21 cellular contexts compared by ENCODE assay signal in the genomic region with DNA sequence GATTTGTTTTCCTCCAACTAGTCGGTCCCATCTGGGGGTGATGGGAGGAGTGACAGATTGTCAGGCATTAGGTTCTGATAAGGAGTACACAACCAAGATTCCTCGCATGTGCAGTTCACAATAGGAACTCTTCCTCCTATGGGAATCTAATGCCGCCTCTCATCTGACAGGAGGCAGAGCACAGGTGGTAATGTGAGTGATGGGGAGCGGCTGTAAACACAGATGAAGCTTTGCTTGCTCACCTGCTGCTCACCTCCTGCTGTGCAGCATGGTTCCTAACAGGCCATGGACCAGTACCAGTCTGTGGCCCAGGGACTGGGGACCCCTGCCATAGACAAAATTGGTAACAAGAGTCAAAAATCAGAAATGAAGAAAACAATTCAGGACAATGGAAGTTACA.
"Had no signal": no experiment of that assay in that cellular context is flagged by ENCODE, and none has a peak within 500 bp of the region (broad histone marks: within the 10 kb centered on the region; RNA-seq: fewer than 3 reads in every experiment).

No MANE protein-coding gene starts in this region.

- H3K27ac ChIP-seq: body of pancreas, cardiac muscle cell, epithelial cell of prostate, neutrophil, ovary, psoas muscle, right atrium auricular region, spleen, tibial artery had no signal

- H3K4me1 ChIP-seq: body of pancreas, psoas muscle had no signal

- H3K4me3 ChIP-seq: body of pancreas, cardiac muscle cell, heart left ventricle, ovary, psoas muscle, right atrium auricular region, spleen, tibial artery had no signal

- DNase-seq: activated CD4-positive, alpha-beta T cell treated with anti-CD3 and anti-CD28 coated beads for 48 hours; activated CD8-positive, alpha-beta memory T cell treated with anti-CD3 and anti-CD28 coated beads, Interleukin-2, amount 10 ng/mL, durations not matched to agents 7 days and 5 days; activated CD8-positive, alpha-beta T cell treated with anti-CD3 and anti-CD28 coated beads for 36 hours; activated gamma-delta T cell; activated naive CD4-positive, alpha-beta T cell treated with anti-CD3 and anti-CD28 coated beads, Interleukin-2, amount 50 U/mL, for 16 hours; activated T-cell treated with anti-CD3 and anti-CD28 coated beads for 4 hours; anterior cingulate cortex; body of pancreas; cortex of kidney; heart left ventricle; left cardiac atrium; ovary; psoas muscle; spleen; stimulated activated CD4-positive, alpha-beta T cell treated with anti-CD3 and anti-CD28 coated beads, Interleukin-4, amount 100 ng/mL, for 24 hours; substantia nigra; tibial artery had no signal

- H3K36me3 ChIP-seq: cardiac muscle cell, heart left ventricle, neutrophil, ovary, right atrium auricular region, spleen, tibial artery had no signal

- H3K9me3 ChIP-seq: body of pancreas, heart left ventricle, neutrophil, ovary, psoas muscle, right atrium auricular region, spleen, tibial artery had no signal

- H3K27me3 ChIP-seq: body of pancreas, heart left ventricle, neutrophil, ovary, right atrium auricular region, spleen, tibial artery had no signal
